26 cellular contexts compared by ENCODE assay signal in the genomic region with DNA sequence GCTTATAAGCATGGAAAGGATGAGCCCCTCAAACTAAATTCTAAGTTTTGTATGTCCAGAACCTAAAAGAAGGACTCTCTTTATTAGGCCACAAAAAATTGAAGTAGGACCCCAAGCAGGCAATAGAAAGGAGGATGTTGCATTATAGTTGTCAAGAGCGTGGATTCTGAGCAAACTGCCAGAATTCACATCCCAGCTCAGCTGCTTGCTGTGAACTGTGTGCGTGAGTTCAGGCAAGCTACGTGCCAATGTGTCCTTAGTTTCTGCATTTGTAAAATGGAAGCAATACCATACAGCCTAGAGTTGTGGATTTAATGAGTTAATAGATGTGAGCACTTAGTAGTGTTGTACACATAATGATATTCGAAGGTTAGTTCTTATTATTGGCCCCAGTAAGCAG.
"Had no signal": no experiment of that assay in that cellular context is flagged by ENCODE, and none has a peak within 500 bp of the region (broad histone marks: within the 10 kb centered on the region; RNA-seq: fewer than 3 reads in every experiment).

No MANE protein-coding gene starts in this region.

- H3K9me3 ChIP-seq: ovary, psoas muscle, right lobe of liver, sigmoid colon, stomach, thoracic aorta, thyroid gland, tibial nerve, upper lobe of left lung, vagina had no signal

- H3K27ac ChIP-seq: ovary, parathyroid adenoma, psoas muscle, right lobe of liver, sigmoid colon, stomach, thoracic aorta, thyroid gland, tibial nerve, upper lobe of left lung, vagina had no signal

- H3K36me3 ChIP-seq: ovary, right lobe of liver, sigmoid colon, stomach, thoracic aorta, thyroid gland, tibial nerve, upper lobe of left lung, vagina had no signal

- H3K4me3 Mint-ChIP-seq: natural killer cell treated with Interleukin-12 subunit alpha and Interleukin-12 subunit beta and Interleukin-15 and Interleukin-18, amount 100 ng/mL, for 72 hours; nephron progenitor cell; neural crest cell; stimulated activated effector memory CD8-positive, alpha-beta T cell treated with anti-CD3 and anti-CD28 coated beads, Interleukin-12 subunit alpha, Interleukin-12 subunit beta, amount 100 ng/mL, for 72 hours; stimulated activated naive B cell treated with anti-CD40 and anti-IgM and Interleukin-4, amounts not matched to agents 10 μg/mL and 1 μg/mL and 100 μg/mL, for 72 hours; stimulated activated naive CD8-positive, alpha-beta T cell treated with anti-CD3 and anti-CD28 coated beads, Interleukin-15, Interleukin-2, amounts not matched to agents 100 ng/mL and 50 ng/mL, for 24 hours had no signal

- H3K4me3 ChIP-seq: ovary, psoas muscle, right lobe of liver, sigmoid colon, stomach, thoracic aorta, thyroid gland, tibial nerve, upper lobe of left lung, vagina had no signal

- H3K27me3 Mint-ChIP-seq: stimulated activated naive B cell treated with anti-CD40 and anti-IgM and Interleukin-4, amounts not matched to agents 10 μg/mL and 1 μg/mL and 100 μg/mL, for 72 hours; stimulated activated naive CD8-positive, alpha-beta T cell treated with anti-CD3 and anti-CD28 coated beads, Interleukin-15, Interleukin-2, amounts not matched to agents 100 ng/mL and 50 ng/mL, for 24 hours had no signal

- ATAC-seq: psoas muscle; right cardiac atrium; right lobe of liver; stimulated activated naive B cell treated with anti-CD40 and anti-IgM and Interleukin-4, amounts not matched to agents 10 μg/mL and 1 μg/mL and 100 μg/mL, for 72 hours had no signal

- H3K79me2 ChIP-seq: parathyroid adenoma had no signal

- H3K27me3 ChIP-seq: ovary, right lobe of liver, sigmoid colon, stomach, thyroid gland, tibial nerve, upper lobe of left lung, vagina had no signal

- DNase-seq: nephron progenitor cell; occipital lobe; ovary; psoas muscle; right cardiac atrium; right lobe of liver; sigmoid colon; small intestine; stimulated activated CD4-positive, alpha-beta T cell treated with anti-CD3 and anti-CD28 coated beads, Interleukin-15, amount 100 ng/mL, for 24 hours; stimulated activated CD4-positive, alpha-beta T cell treated with anti-CD3 and anti-CD28 coated beads, Interleukin-2, amount 100 ng/mL, for 24 hours; stimulated activated CD4-positive, alpha-beta T cell treated with anti-CD3 and anti-CD28 coated beads, Interleukin-2, amount 100 ng/mL, for 48 hours; stimulated activated CD4-positive, alpha-beta T cell treated with anti-CD3 and anti-CD28 coated beads, Interleukin-4, amount 100 ng/mL, for 24 hours; stimulated activated naive B cell treated with anti-CD40 and anti-IgM and Interleukin-4, amounts not matched to agents 10 μg/mL and 1 μg/mL and 100 μg/mL, for 72 hours; stimulated activated naive CD4-positive, alpha-beta T cell treated with Interleukin-2 at 50 U/mL for 16 hours; stomach; thyroid gland; trophoblast cell; upper lobe of left lung had no signal

- H3K36me3 Mint-ChIP-seq: natural killer cell treated with Interleukin-12 subunit alpha and Interleukin-12 subunit beta and Interleukin-15 and Interleukin-18, amount 100 ng/mL, for 72 hours; stimulated activated effector memory CD8-positive, alpha-beta T cell treated with anti-CD3 and anti-CD28 coated beads, Interleukin-12 subunit alpha, Interleukin-12 subunit beta, amount 100 ng/mL, for 72 hours; stimulated activated naive B cell treated with anti-CD40 and anti-IgM and Interleukin-4, amounts not matched to agents 10 μg/mL and 1 μg/mL and 100 μg/mL, for 72 hours had no signal

- H3K27ac Mint-ChIP-seq: natural killer cell treated with Interleukin-12 subunit alpha and Interleukin-12 subunit beta and Interleukin-15 and Interleukin-18, amount 100 ng/mL, for 72 hours; nephron progenitor cell; stimulated activated effector memory CD8-positive, alpha-beta T cell treated with anti-CD3 and anti-CD28 coated beads, Interleukin-12 subunit alpha, Interleukin-12 subunit beta, amount 100 ng/mL, for 72 hours; stimulated activated naive B cell treated with anti-CD40 and anti-IgM and Interleukin-4, amounts not matched to agents 10 μg/mL and 1 μg/mL and 100 μg/mL, for 72 hours; stimulated activated naive CD8-positive, alpha-beta T cell treated with anti-CD3 and anti-CD28 coated beads, Interleukin-15, Interleukin-2, amounts not matched to agents 100 ng/mL and 50 ng/mL, for 24 hours had no signal

- H3K9ac ChIP-seq: parathyroid adenoma had no signal

- H3K4me1 ChIP-seq: psoas muscle, right lobe of liver, sigmoid colon, stomach, thyroid gland, tibial nerve, upper lobe of left lung, vagina had no signal

- H3K9me3 Mint-ChIP-seq: natural killer cell treated with Interleukin-12 subunit alpha and Interleukin-12 subunit beta and Interleukin-15 and Interleukin-18, amount 100 ng/mL, for 72 hours; nephron progenitor cell; neural crest cell; stimulated activated effector memory CD8-positive, alpha-beta T cell treated with anti-CD3 and anti-CD28 coated beads, Interleukin-12 subunit alpha, Interleukin-12 subunit beta, amount 100 ng/mL, for 72 hours; stimulated activated naive B cell treated with anti-CD40 and anti-IgM and Interleukin-4, amounts not matched to agents 10 μg/mL and 1 μg/mL and 100 μg/mL, for 72 hours; stimulated activated naive CD8-positive, alpha-beta T cell treated with anti-CD3 and anti-CD28 coated beads, Interleukin-15, Interleukin-2, amounts not matched to agents 100 ng/mL and 50 ng/mL, for 24 hours had no signal

- H3K4me1 Mint-ChIP-seq: neural crest cell; stimulated activated effector memory CD8-positive, alpha-beta T cell treated with anti-CD3 and anti-CD28 coated beads, Interleukin-12 subunit alpha, Interleukin-12 subunit beta, amount 100 ng/mL, for 72 hours; stimulated activated naive B cell treated with anti-CD40 and anti-IgM and Interleukin-4, amounts not matched to agents 10 μg/mL and 1 μg/mL and 100 μg/mL, for 72 hours had no signal

- H2AFZ ChIP-seq: parathyroid adenoma had no signal
